Comparison of ENCODE assay signal across 16 cellular contexts in the genomic region with DNA sequence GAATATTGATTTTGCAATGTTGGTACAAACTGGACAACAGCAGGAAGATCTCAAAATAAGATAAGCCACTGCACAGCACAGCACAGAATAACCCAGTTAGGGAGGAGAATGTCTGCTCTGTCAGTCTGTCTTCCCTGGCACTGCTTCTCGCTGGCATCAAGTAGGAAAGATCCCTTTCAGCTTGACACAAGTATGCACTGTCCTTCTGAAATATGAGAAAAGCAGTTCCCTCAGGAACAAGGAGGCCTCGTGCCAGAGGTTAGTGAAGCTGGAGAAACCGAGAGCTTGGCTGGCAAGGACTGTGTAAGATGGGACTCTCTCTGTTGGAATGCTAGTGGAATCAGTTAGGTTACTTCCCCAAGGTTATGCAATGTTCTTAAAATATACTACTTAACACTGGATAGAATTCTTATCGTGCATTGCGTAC. TPM values are rescaled to one million over a fixed set of nuclear protein-coding genes. Genes with fewer than 3 reads are reported as not detected.
A peak's percentile ranks its signal among the peaks of the same experiment; 100 is the strongest.
DNase-seq lines count a peak whose midpoint lies in the region; FAIRE-seq and TF ChIP-seq lines count a peak whose summit lies in the region.
"Had no signal": no experiment of that assay in that cellular context is flagged by ENCODE, and none has a peak within 500 bp of the region (broad histone marks: within the 10 kb centered on the region; RNA-seq: fewer than 3 reads in every experiment).

No MANE protein-coding gene starts in this region.

- H3K9ac ChIP-seq in skeletal muscle tissue (ENCODE audit: low read depth in 1 of 3, low read length in 3 of 3) (peak overlapping the region in 1 of 3 donors; percentile 18), MM.1S (ENCODE audit: low read length) (no peak overlapping the region)

- H3K79me2 ChIP-seq in MM.1S (ENCODE audit: low read length), result no peaks in the 10 kb centered on the region

- H3K9me3 ChIP-seq in esophagus muscularis mucosa (no peaks in the 10 kb centered on the region), skeletal muscle tissue (ENCODE audit: control insufficient read depth in 3 of 3, low read length in 3 of 3) (no peaks in the 10 kb centered on the region), MM.1S (replicated peaks; ENCODE audit: insufficient read depth, low read length) (no peaks in the 10 kb centered on the region), sigmoid colon (no peaks in the 10 kb centered on the region)
- H3K9me3 ChIP-seq: adrenal gland, esophagus squamous epithelium, SJCRH30 had no signal

- H3K4me3 ChIP-seq in esophagus muscularis mucosa (no peak overlapping the region), skeletal muscle tissue (ENCODE audit: low read length in 3 of 3) (no peak overlapping the region), MM.1S (ENCODE audit: low read length) (no peak overlapping the region), sigmoid colon (no peak overlapping the region)
- H3K4me3 ChIP-seq: adrenal gland, esophagus squamous epithelium, SJCRH30 had no signal

- FAIRE-seq in GM19239 (lab: Jason Lieb, UNC), result no peak
- FAIRE-seq: TTC549 had no signal

- no peaks in the 10 kb centered on the region for H3F3A ChIP-seq in MM.1S (ENCODE audit: insufficient read depth, low read length)

- H3K27ac ChIP-seq in esophagus muscularis mucosa (replicated peaks in 1 of 4) (peak overlapping the region in 3 of 4 donors; percentile 1 to 15 (median 4)), skeletal muscle tissue (ENCODE audit: low read depth, low read length) (peak overlapping the region; percentile 14), MM.1S (ENCODE audit: low read length) (no peak overlapping the region), sigmoid colon (peak overlapping the region in 2 of 4 donors; percentile 15 to 45)
- H3K27ac ChIP-seq: adrenal gland, C4-2B, esophagus squamous epithelium, SJCRH30 had no signal

- H2AFZ ChIP-seq in MM.1S (ENCODE audit: low read length), result no peak overlapping the region

- H3K9me2 ChIP-seq in MM.1S (replicated peaks; ENCODE audit: insufficient read depth, low read length), result no peaks in the 10 kb centered on the region

- H3K27me3 ChIP-seq in esophagus muscularis mucosa (no peaks in the 10 kb centered on the region), skeletal muscle tissue (ENCODE audit: control insufficient read depth in 3 of 3, insufficient read depth in 3 of 3, low read length in 3 of 3) (no peaks in the 10 kb centered on the region), MM.1S (replicated peaks; ENCODE audit: insufficient read depth, low read length) (no peaks in the 10 kb centered on the region), sigmoid colon (no peaks in the 10 kb centered on the region)
- H3K27me3 ChIP-seq: adrenal gland, SJCRH30 had no signal

- H3K4me2 ChIP-seq in MM.1S (ENCODE audit: low read depth, low read length), result no peak overlapping the region

- intact Hi-C loops in esophagus muscularis mucosa (cut with DNase I) (loop anchor here (10.0 kb wide), 1 partner anchor 481 kb away; no protein-coding TSS in a partner anchor), sigmoid colon (cut with DNase I) (no loop called here)

- TF ChIP-seq CTCF in esophagus muscularis mucosa (IDR thresholded peaks at IDR 0.05), result no peak
- TF ChIP-seq CTCF in MM.1S (IDR thresholded peaks at IDR 0.05; ENCODE audit: low read length), result no peak
- TF ChIP-seq CTCF in sigmoid colon (IDR thresholded peaks at IDR 0.05), result no peak

- H3K36me3 ChIP-seq in esophagus muscularis mucosa, result no peaks in the 10 kb centered on the region
- H3K36me3 ChIP-seq in skeletal muscle tissue (ENCODE audit: control insufficient read depth in 3 of 3, insufficient read depth in 3 of 3, low read length in 3 of 3), result no peaks in the 10 kb centered on the region
- H3K36me3 ChIP-seq in MM.1S (replicated peaks; ENCODE audit: insufficient read depth, low read length), result no peaks in the 10 kb centered on the region
- no peaks in the 10 kb centered on the region for H3K36me3 ChIP-seq in sigmoid colon
- H3K36me3 ChIP-seq: adrenal gland, esophagus squamous epithelium, SJCRH30 had no signal

- H3K4me1 ChIP-seq in esophagus muscularis mucosa (peaks cover 13 to 31% (median 30%) of the 10 kb centered on the region in 4 donors), skeletal muscle tissue (ENCODE audit: control insufficient read depth in 3 of 3, insufficient read depth in 3 of 3, low read length in 3 of 3) (peaks cover 20 to 50% (median 29%) of the 10 kb centered on the region in 3 donors), MM.1S (ENCODE audit: low read length) (no peaks in the 10 kb centered on the region), sigmoid colon (peaks cover 0 to 13% (median 5%) of the 10 kb centered on the region in 4 donors)
- H3K4me1 ChIP-seq: adrenal gland had no signal

- H4K20me1 ChIP-seq in MM.1S (ENCODE audit: insufficient read depth, low read length), result no peaks in the 10 kb centered on the region

- TF ChIP-seq EP300 in esophagus muscularis mucosa (IDR thresholded peaks at IDR 0.05), result no peak
- TF ChIP-seq EP300 in sigmoid colon (IDR thresholded peaks at IDR 0.05), result no peak

- TF ChIP-seq POLR2A in esophagus muscularis mucosa (IDR thresholded peaks at IDR 0.05; ENCODE audit: low read depth), result no peak
- no peak for TF ChIP-seq POLR2A in sigmoid colon (IDR thresholded peaks at IDR 0.05)

- WGBS in esophagus muscularis mucosa, result 33% methylated on average over 5 of the region's 5 CpGs
- 78 to 88% methylated on average over 5 of the region's 5 CpGs for WGBS in sigmoid colon, 2 donors

- DNase-seq in LHCN-M2 (ENCODE audit: low read depth) (peak; percentile 71), esophagus muscularis mucosa (ENCODE audit: extremely low spot score) (no peak), left kidney (ENCODE audit: low read depth, low spot score) (peak; percentile 29), NCI-H524 treated with DMSO at 0.1 percent for 48 hours (lab: John Stamatoyannopoulos, UW) (no peak), MM.1S (no peak), sigmoid colon (no peak), GM19239 (ENCODE audit: insufficient read length, low spot score) (no peak)
- DNase-seq: activated CD4-positive, alpha-beta memory T cell treated with anti-CD3 and anti-CD28 coated beads, Interleukin-2, amount 10 ng/mL, durations not matched to agents 7 days and 5 days; adrenal gland; DMS79 treated with DMSO at 0.1 percent for 48 hours; esophagus squamous epithelium; SJCRH30; stimulated activated naive CD8-positive, alpha-beta T cell treated with anti-CD3 and anti-CD28 coated beads, Interleukin-15, Interleukin-2, amounts not matched to agents 100 U/mL and 50 U/mL, for 24 hours had no signal

RNA-seq across cellular contexts. Expression of a gene that starts 59.1 kb away (rescaled TPM):
- 17.9 and 21.9 TPM in 2 replicates for total RNA-seq in LHCN-M2 (2014; rRNA removed)
- 3.8 TPM for polyA plus RNA-seq in LHCN-M2 (2012)
- total RNA-seq in esophagus muscularis mucosa, result 10 to 100 TPM in 2 of 4 donors, 1 to 10 TPM in 2; 4.8 to 12.5 (median 8.6) TPM
- total RNA-seq in skeletal muscle tissue, result 3.7 TPM
- 10 to 100 TPM in 3 of 4 donors, 1 to 10 TPM in 1; 6.7 to 19.9 (median 12.2) TPM for total RNA-seq in sigmoid colon
- polyA plus RNA-seq in sigmoid colon, result 1 to 10 TPM; 3.0 to 6.5 (median 5.9) TPM

Comparison
In these comparisons a context has a peak if more than half of its experiments do, and no peak if none do; other contexts are left out.
1. DNase-seq: peak in LHCN-M2 (single experiment) and left kidney (single experiment); none in esophagus muscularis mucosa (single experiment), NCI-H524 treated with DMSO at 0.1 percent for 48 hours (single experiment), MM.1S (single experiment), sigmoid colon (single experiment) and GM19239 (single experiment).